Comparison of ENCODE assay signal across 8 cellular contexts in the genomic region with DNA sequence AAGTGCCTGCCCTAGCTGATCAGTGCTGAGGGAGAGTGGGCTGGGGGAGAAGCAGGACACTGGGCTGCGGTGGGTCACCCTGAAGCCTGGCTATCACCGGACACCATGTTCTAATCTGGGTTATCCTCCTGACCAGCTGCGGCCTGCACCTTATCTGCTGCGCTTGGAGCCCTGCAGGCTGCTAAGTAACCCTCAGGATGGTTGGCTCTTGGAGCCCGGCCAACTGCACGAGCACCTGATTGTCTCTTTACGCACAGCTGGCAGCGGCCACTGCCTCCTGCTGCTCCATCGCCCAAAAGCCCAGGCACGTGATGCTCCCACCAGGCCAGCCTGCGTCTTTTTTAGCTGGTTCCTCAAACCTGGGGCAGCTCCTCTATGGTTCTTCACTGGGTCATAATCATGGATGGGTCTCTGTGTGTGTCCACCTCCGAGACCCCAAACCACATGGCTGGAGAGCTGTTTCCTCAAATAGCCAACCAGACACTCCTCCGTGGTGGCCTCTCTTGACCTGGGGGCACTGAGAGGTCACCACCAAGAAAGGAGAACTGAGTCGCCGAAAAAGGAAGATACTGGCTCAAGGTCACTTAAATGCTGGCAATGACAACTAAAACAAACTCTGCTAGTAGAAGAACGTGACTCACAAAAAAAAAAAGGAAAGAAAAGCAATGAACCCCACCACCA. TPM values are rescaled to one million over a fixed set of nuclear protein-coding genes. Genes with fewer than 3 reads are reported as not detected.
DNase-seq lines count a peak whose midpoint lies in the region; ATAC-seq and TF ChIP-seq lines count a peak whose summit lies in the region.
"Had no signal": no experiment of that assay in that cellular context is flagged by ENCODE, and none has a peak within 500 bp of the region (broad histone marks: within the 10 kb centered on the region; RNA-seq: fewer than 3 reads in every experiment).

No MANE protein-coding gene starts in this region.

- intact Hi-C loops in dendritic cell treated with granulocyte-macrophage colony-stimulating factor and Interleukin-4, amounts not matched to agents 40 ng/mL and 50 ng/mL, for 4 days (cut with micrococcal nuclease) = no loop called here
- intact Hi-C loops in spleen (cut with DNase I; ENCODE audit: low total_unique reads) = loop anchor here (5.0 to 10.0 kb wide), 2 partner anchors 49 to 101 kb away; partner anchors contain the start of gene UBE2O

- H3K36me3 ChIP-seq in spleen = peaks cover 0 to 60% (median 40%) of the 10 kb centered on the region in 6 donors

- DNase-seq in MV-4-11 (lab: John Stamatoyannopoulos, UW) = peak; percentile 94
- peak; percentile 99 to 100 for DNase-seq in NCI-H524 (lab: John Stamatoyannopoulos, UW)
- peak; percentile 73 for DNase-seq in spleen
- DNase-seq in T-cell = no peak
- DNase-seq in globus pallidus (ENCODE audit: low spot score) = no peak
- no peak for DNase-seq in caudate nucleus (lab: John Stamatoyannopoulos, UW)

- H3K4me3 ChIP-seq in spleen = no peak overlapping the region

- peak overlapping the region; percentile 44 for H3K27ac Mint-ChIP-seq in dendritic cell treated with granulocyte-macrophage colony-stimulating factor and Interleukin-4, amounts not matched to agents 40 ng/mL and 50 ng/mL, for 4 days
- no peak overlapping the region for H3K27ac Mint-ChIP-seq in T-cell

- 60 to 74% (median 66%) methylated on average over 16 of the region's 16 CpGs for WGBS in spleen, 5 donors

- H3K4me1 Mint-ChIP-seq in dendritic cell treated with granulocyte-macrophage colony-stimulating factor and Interleukin-4, amounts not matched to agents 40 ng/mL and 50 ng/mL, for 4 days (ENCODE audit: low read depth) = peaks cover 33% of the 10 kb centered on the region
- H3K4me1 Mint-ChIP-seq in T-cell = peaks cover 6 to 19% (median 17%) of the 10 kb centered on the region in 3 donors

- no peaks in the 10 kb centered on the region for H3K27me3 ChIP-seq in spleen (replicated peaks in 1 of 7)
- H3K27me3 ChIP-seq: neutrophil had no signal

- H3K27ac ChIP-seq in spleen (peak overlapping the region in 4 of 8 donors; percentile 30 to 51 (median 34)), caudate nucleus (ENCODE audit: low read depth, low read length) (no peak overlapping the region)
- H3K27ac ChIP-seq: neutrophil had no signal

- CTCF ChIA-PET in T-cell (lab: Charles Lee) = interaction anchor here (0.6 to 0.8 kb wide), 2 partner anchors 38 to 711 kb away, joined by 3 to 5 read pairs; no protein-coding TSS in a partner anchor

- no peaks in the 10 kb centered on the region for H3K9me3 ChIP-seq in spleen
- H3K9me3 ChIP-seq: neutrophil had no signal

- no peak overlapping the region for H3K4me3 Mint-ChIP-seq in dendritic cell treated with granulocyte-macrophage colony-stimulating factor and Interleukin-4, amounts not matched to agents 40 ng/mL and 50 ng/mL, for 4 days
- H3K4me3 Mint-ChIP-seq in T-cell = no peak overlapping the region

- peaks cover 55% of the 10 kb centered on the region for H3K36me3 Mint-ChIP-seq in dendritic cell treated with granulocyte-macrophage colony-stimulating factor and Interleukin-4, amounts not matched to agents 40 ng/mL and 50 ng/mL, for 4 days (ENCODE audit: low read depth)
- peaks cover 35% of the 10 kb centered on the region for H3K36me3 Mint-ChIP-seq in T-cell

- peaks cover 12 to 45% (median 39%) of the 10 kb centered on the region in 6 donors for H3K4me1 ChIP-seq in spleen

- no peak for TF ChIP-seq POLR2A in spleen (IDR thresholded peaks at IDR 0.05)

- TF ChIP-seq CTCF in spleen (IDR thresholded peaks at IDR 0.05 in 8 of 11, conservative IDR thresholded peaks at IDR 0.05 in 3 of 11) = no peak

- no peak for ATAC-seq in T-cell (replicated peaks in 1 of 4)

- H3K9me3 Mint-ChIP-seq in dendritic cell treated with granulocyte-macrophage colony-stimulating factor and Interleukin-4, amounts not matched to agents 40 ng/mL and 50 ng/mL, for 4 days = no peaks in the 10 kb centered on the region
- H3K9me3 Mint-ChIP-seq in T-cell = no peaks in the 10 kb centered on the region

- peaks cover 38% of the 10 kb centered on the region for H3K27me3 Mint-ChIP-seq in dendritic cell treated with granulocyte-macrophage colony-stimulating factor and Interleukin-4, amounts not matched to agents 40 ng/mL and 50 ng/mL, for 4 days
- no peaks in the 10 kb centered on the region for H3K27me3 Mint-ChIP-seq in T-cell

- POLR2A ChIA-PET in T-cell (lab: Charles Lee) = no interaction called here

RNA-seq across cellular contexts. Expression of gene SPHK1, which starts 21.7 kb away (rescaled TPM):
- total RNA-seq in spleen (1 to 10 TPM; 3.7 to 7.2 (median 5.7) TPM), T-cell (1 to 10 TPM in 3 of 5 donors, under 1 TPM in 2; 0.70 to 1.6 (median 1.3) TPM)
- 10 to 100 TPM in 1 of 3 donors, 1 to 10 TPM in 2; 8.1 to 11.4 (median 9.6) TPM for polyA plus RNA-seq in spleen

RNA-seq across cellular contexts. Expression of gene UBE2O, which starts 46.8 kb away (rescaled TPM):
- total RNA-seq in spleen = 10 to 100 TPM; 24.1 to 55.9 (median 32.5) TPM
- 10 to 100 TPM in 1 of 3 donors, 1 to 10 TPM in 2; 7.2 to 14.3 (median 8.5) TPM for polyA plus RNA-seq in spleen
- total RNA-seq in T-cell = 10 to 100 TPM; 33.9 to 57.8 (median 47.5) TPM

RNA-seq across cellular contexts. Expression of gene PRPSAP1, which starts 52.4 kb away (rescaled TPM):
- total RNA-seq in spleen (10 to 100 TPM; 32.5 to 54.1 (median 38.3) TPM), T-cell (10 to 100 TPM; 27.5 to 47.0 (median 40.0) TPM)
- 10 to 100 TPM; 17.5 to 25.9 (median 17.5) TPM for polyA plus RNA-seq in spleen

Comparison
In these comparisons a context has a peak if more than half of its experiments do, and no peak if none do; other contexts are left out.
1. DNase-seq: peak in MV-4-11 (single experiment), NCI-H524 (2 of 2) and spleen (single experiment); none in T-cell (0 of 34), globus pallidus (single experiment) and caudate nucleus (0 of 61).